18 cellular contexts compared by ENCODE assay signal in genomic region chr14:72721042-72721540, GRCh38.
DNase-seq lines count a peak whose midpoint lies in the region; ATAC-seq and TF ChIP-seq lines count a peak whose summit lies in the region.
"Had no signal": no experiment of that assay in that cellular context is flagged by ENCODE, and none has a peak within 500 bp of the region (broad histone marks: within the 10 kb centered on the region; RNA-seq: fewer than 3 reads in every experiment).

No MANE protein-coding gene starts in this region.

- TF ChIP-seq CTCF in CD8-positive, alpha-beta T cell (IDR thresholded peaks at IDR 0.05): no peak
- no peak for TF ChIP-seq CTCF in activated CD8-positive, alpha-beta T cell treated with anti-CD3 and anti-CD28 coated beads for 36 hours (IDR thresholded peaks at IDR 0.05)

- no peak overlapping the region for H3K4me3 Mint-ChIP-seq in T-helper 1 cell treated with Interleukin-12 subunit alpha and Interleukin-12 subunit beta and Interleukin-4 antibody, amounts not matched to agents 30 μg/mL and 1 μg/mL, for 36 hours
- H3K4me3 Mint-ChIP-seq in CD8-positive, alpha-beta T cell: no peak overlapping the region
- no peak overlapping the region for H3K4me3 Mint-ChIP-seq in activated CD8-positive, alpha-beta T cell treated with anti-CD3 and anti-CD28 coated beads for 36 hours
- peak overlapping the region in 3 of 5 donors; percentile 1 to 30 (median 3) for H3K4me3 Mint-ChIP-seq in immature natural killer cell
- no peak overlapping the region for H3K4me3 Mint-ChIP-seq in activated naive CD8-positive, alpha-beta T cell treated with anti-CD3 and anti-CD28 coated beads, Interleukin-2, amount 50 U/mL, for 24 hours
- H3K4me3 Mint-ChIP-seq: CD14-positive monocyte; CD4-positive, alpha-beta memory T cell; H9 had no signal

- no peak overlapping the region for H3K27ac ChIP-seq in CD8-positive, alpha-beta T cell (ENCODE audit: low read depth, low read length)
- H3K27ac ChIP-seq: BLaER1 had no signal

- POLR2A ChIA-PET in CD8-positive, alpha-beta T cell (lab: Charles Lee): no interaction called here
- POLR2A ChIA-PET in activated CD8-positive, alpha-beta T cell treated with anti-CD3 and anti-CD28 coated beads for 36 hours (lab: Charles Lee): no interaction called here

- peak; percentile 42 for ATAC-seq in CD8-positive, alpha-beta T cell
- peak; percentile 13 for ATAC-seq in activated CD8-positive, alpha-beta T cell treated with anti-CD3 and anti-CD28 coated beads for 36 hours
- ATAC-seq in activated naive CD8-positive, alpha-beta T cell treated with anti-CD3 and anti-CD28 coated beads, Interleukin-2, amount 50 U/mL, for 24 hours: no peak
- ATAC-seq: GM12878, HepG2 had no signal

- H3K9me3 ChIP-seq in CD8-positive, alpha-beta T cell (ENCODE audit: low read length): no peaks in the 10 kb centered on the region
- H3K9me3 ChIP-seq: BLaER1 had no signal

- H3K36me3 Mint-ChIP-seq in T-helper 1 cell treated with Interleukin-12 subunit alpha and Interleukin-12 subunit beta and Interleukin-4 antibody, amounts not matched to agents 30 μg/mL and 1 μg/mL, for 36 hours (ENCODE audit: low read depth): peaks cover 7% of the 10 kb centered on the region
- H3K36me3 Mint-ChIP-seq in CD8-positive, alpha-beta T cell: no peaks in the 10 kb centered on the region
- no peaks in the 10 kb centered on the region for H3K36me3 Mint-ChIP-seq in activated CD8-positive, alpha-beta T cell treated with anti-CD3 and anti-CD28 coated beads for 36 hours (ENCODE audit: low read depth)
- no peaks in the 10 kb centered on the region for H3K36me3 Mint-ChIP-seq in immature natural killer cell
- H3K36me3 Mint-ChIP-seq in activated naive CD8-positive, alpha-beta T cell treated with anti-CD3 and anti-CD28 coated beads, Interleukin-2, amount 50 U/mL, for 24 hours (ENCODE audit: low read depth): no peaks in the 10 kb centered on the region
- H3K36me3 Mint-ChIP-seq: CD14-positive monocyte; CD4-positive, alpha-beta memory T cell had no signal

- no peak for DNase-seq in T-helper 1 cell
- no peak for DNase-seq in CD8-positive, alpha-beta T cell
- no peak for DNase-seq in activated CD8-positive, alpha-beta T cell treated with anti-CD3 and anti-CD28 coated beads for 36 hours
- peak; percentile 71 to 76 (median 74) for DNase-seq in immature natural killer cell
- no peak for DNase-seq in GOT3 (lab: John Stamatoyannopoulos, UW)
- DNase-seq in activated naive CD8-positive, alpha-beta T cell treated with anti-CD3 and anti-CD28 coated beads, Interleukin-2, amount 50 U/mL, for 24 hours: no peak
- DNase-seq in nucleus accumbens (lab: John Stamatoyannopoulos, UW): no peak
- DNase-seq: 8988T; Calu3; CD4-positive, alpha-beta memory T cell; DND-41; EL; H9 had no signal

- peak overlapping the region; percentile 13 for H3K27ac Mint-ChIP-seq in T-helper 1 cell treated with Interleukin-12 subunit alpha and Interleukin-12 subunit beta and Interleukin-4 antibody, amounts not matched to agents 30 μg/mL and 1 μg/mL, for 36 hours
- no peak overlapping the region for H3K27ac Mint-ChIP-seq in CD8-positive, alpha-beta T cell
- H3K27ac Mint-ChIP-seq in activated CD8-positive, alpha-beta T cell treated with anti-CD3 and anti-CD28 coated beads for 36 hours: no peak overlapping the region
- peak overlapping the region in 5 of 6 donors; percentile 69 to 89 (median 80) for H3K27ac Mint-ChIP-seq in immature natural killer cell
- no peak overlapping the region for H3K27ac Mint-ChIP-seq in activated naive CD8-positive, alpha-beta T cell treated with anti-CD3 and anti-CD28 coated beads, Interleukin-2, amount 50 U/mL, for 24 hours
- H3K27ac Mint-ChIP-seq: CD14-positive monocyte, H9 had no signal

- no peaks in the 10 kb centered on the region for H3K9me3 Mint-ChIP-seq in T-helper 1 cell treated with Interleukin-12 subunit alpha and Interleukin-12 subunit beta and Interleukin-4 antibody, amounts not matched to agents 30 μg/mL and 1 μg/mL, for 36 hours
- no peaks in the 10 kb centered on the region for H3K9me3 Mint-ChIP-seq in CD8-positive, alpha-beta T cell
- H3K9me3 Mint-ChIP-seq in activated CD8-positive, alpha-beta T cell treated with anti-CD3 and anti-CD28 coated beads for 36 hours: no peaks in the 10 kb centered on the region
- H3K9me3 Mint-ChIP-seq in immature natural killer cell: no peaks in the 10 kb centered on the region
- no peaks in the 10 kb centered on the region for H3K9me3 Mint-ChIP-seq in activated naive CD8-positive, alpha-beta T cell treated with anti-CD3 and anti-CD28 coated beads, Interleukin-2, amount 50 U/mL, for 24 hours
- H3K9me3 Mint-ChIP-seq: CD14-positive monocyte; CD4-positive, alpha-beta memory T cell; H9 had no signal

- peaks cover 27% of the 10 kb centered on the region for H3K4me1 Mint-ChIP-seq in T-helper 1 cell treated with Interleukin-12 subunit alpha and Interleukin-12 subunit beta and Interleukin-4 antibody, amounts not matched to agents 30 μg/mL and 1 μg/mL, for 36 hours (ENCODE audit: low read depth)
- peaks cover 16% of the 10 kb centered on the region for H3K4me1 Mint-ChIP-seq in CD8-positive, alpha-beta T cell (ENCODE audit: low read depth)
- peaks cover 11% of the 10 kb centered on the region for H3K4me1 Mint-ChIP-seq in activated CD8-positive, alpha-beta T cell treated with anti-CD3 and anti-CD28 coated beads for 36 hours (ENCODE audit: low read depth)
- H3K4me1 Mint-ChIP-seq in immature natural killer cell: peaks cover 53 to 88% of the 10 kb centered on the region in 2 donors
- H3K4me1 Mint-ChIP-seq in activated naive CD8-positive, alpha-beta T cell treated with anti-CD3 and anti-CD28 coated beads, Interleukin-2, amount 50 U/mL, for 24 hours: peaks cover 17% of the 10 kb centered on the region
- H3K4me1 Mint-ChIP-seq: CD14-positive monocyte had no signal

- peaks cover 13% of the 10 kb centered on the region for H3K4me1 ChIP-seq in CD8-positive, alpha-beta T cell (ENCODE audit: insufficient read depth, low read length)

- intact Hi-C loops in CD8-positive, alpha-beta T cell (cut with DNase I, micrococcal nuclease): no loop called here
- intact Hi-C loops in activated CD8-positive, alpha-beta T cell treated with anti-CD3 and anti-CD28 coated beads for 36 hours (cut with micrococcal nuclease): no loop called here

- H3K27me3 Mint-ChIP-seq in T-helper 1 cell treated with Interleukin-12 subunit alpha and Interleukin-12 subunit beta and Interleukin-4 antibody, amounts not matched to agents 30 μg/mL and 1 μg/mL, for 36 hours (ENCODE audit: low read depth): no peaks in the 10 kb centered on the region
- H3K27me3 Mint-ChIP-seq in CD8-positive, alpha-beta T cell (ENCODE audit: low read depth): no peaks in the 10 kb centered on the region
- H3K27me3 Mint-ChIP-seq in activated CD8-positive, alpha-beta T cell treated with anti-CD3 and anti-CD28 coated beads for 36 hours: no peaks in the 10 kb centered on the region
- peaks cover 2 to 4% (median 3%) of the 10 kb centered on the region in 3 donors for H3K27me3 Mint-ChIP-seq in immature natural killer cell (ENCODE audit: low read depth in 3 of 3)
- H3K27me3 Mint-ChIP-seq in activated naive CD8-positive, alpha-beta T cell treated with anti-CD3 and anti-CD28 coated beads, Interleukin-2, amount 50 U/mL, for 24 hours: no peaks in the 10 kb centered on the region
- H3K27me3 Mint-ChIP-seq: CD4-positive, alpha-beta memory T cell had no signal

- no peak overlapping the region for H3K4me3 ChIP-seq in CD8-positive, alpha-beta T cell (ENCODE audit: low read depth, low read length)
- H3K4me3 ChIP-seq: BLaER1, GM12878 had no signal

- H3K27me3 ChIP-seq in CD8-positive, alpha-beta T cell (ENCODE audit: insufficient read depth, low read length): no peaks in the 10 kb centered on the region
- H3K27me3 ChIP-seq: BLaER1 had no signal

- CTCF ChIA-PET in CD8-positive, alpha-beta T cell (lab: Charles Lee): no interaction called here
- CTCF ChIA-PET in activated CD8-positive, alpha-beta T cell treated with anti-CD3 and anti-CD28 coated beads for 36 hours (lab: Charles Lee): interaction anchor here (0.7 kb wide), 1 partner anchor 183 kb away, joined by 3 read pairs; no protein-coding TSS in a partner anchor

- no peaks in the 10 kb centered on the region for H3K36me3 ChIP-seq in CD8-positive, alpha-beta T cell (ENCODE audit: insufficient read depth, low read length)
- H3K36me3 ChIP-seq: BLaER1 had no signal

Comparison
In these comparisons a context has a peak if more than half of its experiments do, and no peak if none do; other contexts are left out.
1. H3K27ac Mint-ChIP-seq: peak in T-helper 1 cell treated with Interleukin-12 subunit alpha and Interleukin-12 subunit beta and Interleukin-4 antibody, amounts not matched to agents 30 μg/mL and 1 μg/mL, for 36 hours (single experiment) and immature natural killer cell (5 of 6); none in CD8-positive, alpha-beta T cell (single experiment), activated CD8-positive, alpha-beta T cell treated with anti-CD3 and anti-CD28 coated beads for 36 hours (single experiment) and activated naive CD8-positive, alpha-beta T cell treated with anti-CD3 and anti-CD28 coated beads, Interleukin-2, amount 50 U/mL, for 24 hours (single experiment).
2. H3K4me3 Mint-ChIP-seq: peak in immature natural killer cell (3 of 5); none in T-helper 1 cell treated with Interleukin-12 subunit alpha and Interleukin-12 subunit beta and Interleukin-4 antibody, amounts not matched to agents 30 μg/mL and 1 μg/mL, for 36 hours (single experiment), CD8-positive, alpha-beta T cell (single experiment), activated CD8-positive, alpha-beta T cell treated with anti-CD3 and anti-CD28 coated beads for 36 hours (single experiment) and activated naive CD8-positive, alpha-beta T cell treated with anti-CD3 and anti-CD28 coated beads, Interleukin-2, amount 50 U/mL, for 24 hours (single experiment).
3. DNase-seq: peak in immature natural killer cell (3 of 3); none in T-helper 1 cell (0 of 5), CD8-positive, alpha-beta T cell (0 of 7), activated CD8-positive, alpha-beta T cell treated with anti-CD3 and anti-CD28 coated beads for 36 hours (single experiment), GOT3 (single experiment), activated naive CD8-positive, alpha-beta T cell treated with anti-CD3 and anti-CD28 coated beads, Interleukin-2, amount 50 U/mL, for 24 hours (single experiment) and nucleus accumbens (0 of 56).